In genomic region chr6:110367001-110367400, GRCh38 we compare ENCODE assay signal across 19 cellular contexts. TPM values are rescaled to one million over a fixed set of nuclear protein-coding genes. Genes with fewer than 3 reads are reported as not detected.
A peak's percentile ranks its signal among the peaks of the same experiment; 100 is the strongest.
DNase-seq lines count a peak whose midpoint lies in the region; ATAC-seq and TF ChIP-seq lines count a peak whose summit lies in the region.
"Had no signal": no experiment of that assay in that cellular context is flagged by ENCODE, and none has a peak within 500 bp of the region (broad histone marks: within the 10 kb centered on the region; RNA-seq: fewer than 3 reads in every experiment).

No MANE protein-coding gene starts in this region.

- peak overlapping the region; percentile 89 for H2BK12ac ChIP-seq in trophoblast cell (ENCODE audit: low read length)

- peak overlapping the region; percentile 70 for H2BK120ac ChIP-seq in trophoblast cell (ENCODE audit: insufficient read depth, low read length, poor library complexity)

- H3K27me3 ChIP-seq in Loucy (ENCODE audit: insufficient read depth, low read length, poor library complexity, severe bottlenecking) = no peaks in the 10 kb centered on the region
- no peaks in the 10 kb centered on the region for H3K27me3 ChIP-seq in trophoblast cell (ENCODE audit: insufficient read depth, low read length)

- no peaks in the 10 kb centered on the region for H3K9me2 ChIP-seq in Loucy (replicated peaks; ENCODE audit: low read depth, low read length)

- ATAC-seq in GM21619 (IDR thresholded peaks at IDR 0.05; ENCODE audit: unreplicated experiment) (no peak), GM21825 (IDR thresholded peaks at IDR 0.05; ENCODE audit: unreplicated experiment) (no peak)
- ATAC-seq: GM23338, HCT116 had no signal

- H3K4me1 ChIP-seq in Loucy (ENCODE audit: insufficient read depth, low read length, poor library complexity, severe bottlenecking) = peaks cover 42% of the 10 kb centered on the region
- H3K4me1 ChIP-seq in trophoblast cell (ENCODE audit: control insufficient read depth in 1 of 2, insufficient read depth in 2 of 2, low read length in 2 of 2) = peaks cover 10 to 11% of the 10 kb centered on the region in 2 experiments
- H3K4me1 ChIP-seq: Caco-2 had no signal

- peak overlapping the region; percentile 88 for H2AK5ac ChIP-seq in trophoblast cell (ENCODE audit: low read length)

- no peaks in the 10 kb centered on the region for H3K79me2 ChIP-seq in Loucy (ENCODE audit: insufficient read depth, low read length)
- H3K79me2 ChIP-seq in trophoblast cell (ENCODE audit: control insufficient read depth, insufficient read depth, low read length, poor library complexity) = no peaks in the 10 kb centered on the region

- H2BK5ac ChIP-seq in trophoblast cell (ENCODE audit: low read depth, low read length, poor library complexity) = no peak overlapping the region

- H3K9ac ChIP-seq in Loucy (ENCODE audit: low read depth, low read length, poor library complexity, severe bottlenecking) (peak overlapping the region; percentile 44), trophoblast cell (ENCODE audit: low read length) (no peak overlapping the region)

- intact Hi-C loops in cardiac septum (cut with DNase I) = no loop called here

- H4K12ac ChIP-seq in trophoblast cell (ENCODE audit: low read depth, low read length) = no peak overlapping the region

- H2AFZ ChIP-seq in Loucy (ENCODE audit: low read length) (peak overlapping the region; percentile 24), trophoblast cell (ENCODE audit: insufficient read depth, low read length, poor library complexity) (no peak overlapping the region)

- peak overlapping the region; percentile 59 for H3K4me3 ChIP-seq in Loucy (ENCODE audit: low read length, poor library complexity, severe bottlenecking)
- no peak overlapping the region for H3K4me3 ChIP-seq in trophoblast cell (ENCODE audit: low read depth, low read length)
- H3K4me3 ChIP-seq: GM23338 had no signal

- H4K91ac ChIP-seq in trophoblast cell (ENCODE audit: low read depth, low read length) = peak overlapping the region; percentile 85

- H3K27ac ChIP-seq in angular gyrus (ENCODE audit: low read depth, low read length) (peak overlapping the region; percentile 81), trophoblast cell (ENCODE audit: low read depth, low read length) (no peak overlapping the region)
- H3K27ac ChIP-seq: HL-60 had no signal

- TF ChIP-seq CTCF in Loucy (conservative IDR thresholded peaks at IDR 0.05; ENCODE audit: low read length) = no peak

- H3K18ac ChIP-seq in trophoblast cell (ENCODE audit: low read length) = no peak overlapping the region

- peak overlapping the region; percentile 76 for H3K4me2 ChIP-seq in Loucy (ENCODE audit: low read depth, low read length, poor library complexity, severe bottlenecking)
- H3K4me2 ChIP-seq in trophoblast cell (ENCODE audit: low read length) = no peak overlapping the region
- H3K4me2 ChIP-seq: GM23338 had no signal

- no peak overlapping the region for H3K23ac ChIP-seq in trophoblast cell (ENCODE audit: low read length)

- H3K4ac ChIP-seq in trophoblast cell (ENCODE audit: low read depth, low read length) = no peak overlapping the region

- no peaks in the 10 kb centered on the region for H4K20me1 ChIP-seq in Loucy (ENCODE audit: insufficient read depth, low read length, poor library complexity, severe bottlenecking)

- H3K9me3 ChIP-seq in Loucy (ENCODE audit: insufficient read depth, low read depth, low read length) = no peaks in the 10 kb centered on the region
- H3K9me3 ChIP-seq in trophoblast cell (ENCODE audit: insufficient read depth, low read depth, low read length) = no peaks in the 10 kb centered on the region
- H3K9me3 ChIP-seq: Caco-2 had no signal

- peaks cover 22% of the 10 kb centered on the region for H3K79me1 ChIP-seq in trophoblast cell (ENCODE audit: low read length)

- H3K36me3 ChIP-seq in Loucy (ENCODE audit: insufficient read depth, low read length) (no peaks in the 10 kb centered on the region), trophoblast cell (ENCODE audit: control insufficient read depth in 1 of 2, insufficient read depth in 2 of 2, low read length in 2 of 2) (no peaks in the 10 kb centered on the region)

- peak; percentile 59 for DNase-seq in Ammon's horn (ENCODE audit: low spot score)
- no peak for DNase-seq in trophoblast cell
- DNase-seq in NCI-H1417 treated with DMSO at 0.1 percent for 48 hours (lab: John Stamatoyannopoulos, UW) = no peak
- DNase-seq in cardiac septum (ENCODE audit: low spot score) = no peak
- DNase-seq: C1 segment of cervical spinal cord; Caco-2; DMS153; NCI-H187 treated with DMSO at 0.1 percent for 48 hours; NK-92 treated with Interleukin-12 subunit alpha and Interleukin-12 subunit beta, amount 100 ng/mL, for 24 hours; SHP77 treated with DMSO at 0.1 percent for 48 hours had no signal

- no CpG with 5 or more reads among the region's 2 CpGs for WGBS in trophoblast cell (ENCODE audit: extremely low coverage, insufficient coverage, insufficient read length)

- H3F3A ChIP-seq in Loucy (ENCODE audit: low read depth) = peaks cover 8% of the 10 kb centered on the region

- peak overlapping the region; percentile 53 for H3K14ac ChIP-seq in trophoblast cell (ENCODE audit: low read length)

- no peak overlapping the region for H4K8ac ChIP-seq in trophoblast cell (ENCODE audit: low read depth, low read length)

RNA-seq across cellular contexts. Expression of gene METTL24, which starts 8.9 kb away (rescaled TPM):
- polyA plus RNA-seq in trophoblast cell (2013) = 3.4 and 3.6 TPM in 2 replicates
- total RNA-seq in cardiac septum = 2.0 TPM
- total RNA-seq: Caco-2, OCI-LY7 had no signal
- polyA plus RNA-seq: GM23338, IgD-negative memory B cell had no signal

RNA-seq across cellular contexts. Expression of gene DDO, which starts 48.4 kb away (rescaled TPM):
- not detected in 2 replicates for polyA plus RNA-seq in trophoblast cell (2013)
- total RNA-seq in cardiac septum = 16.2 TPM
- total RNA-seq: Caco-2, OCI-LY7 had no signal
- polyA plus RNA-seq: GM23338, IgD-negative memory B cell had no signal
